8 cellular contexts compared by ENCODE assay signal in the genomic region with DNA sequence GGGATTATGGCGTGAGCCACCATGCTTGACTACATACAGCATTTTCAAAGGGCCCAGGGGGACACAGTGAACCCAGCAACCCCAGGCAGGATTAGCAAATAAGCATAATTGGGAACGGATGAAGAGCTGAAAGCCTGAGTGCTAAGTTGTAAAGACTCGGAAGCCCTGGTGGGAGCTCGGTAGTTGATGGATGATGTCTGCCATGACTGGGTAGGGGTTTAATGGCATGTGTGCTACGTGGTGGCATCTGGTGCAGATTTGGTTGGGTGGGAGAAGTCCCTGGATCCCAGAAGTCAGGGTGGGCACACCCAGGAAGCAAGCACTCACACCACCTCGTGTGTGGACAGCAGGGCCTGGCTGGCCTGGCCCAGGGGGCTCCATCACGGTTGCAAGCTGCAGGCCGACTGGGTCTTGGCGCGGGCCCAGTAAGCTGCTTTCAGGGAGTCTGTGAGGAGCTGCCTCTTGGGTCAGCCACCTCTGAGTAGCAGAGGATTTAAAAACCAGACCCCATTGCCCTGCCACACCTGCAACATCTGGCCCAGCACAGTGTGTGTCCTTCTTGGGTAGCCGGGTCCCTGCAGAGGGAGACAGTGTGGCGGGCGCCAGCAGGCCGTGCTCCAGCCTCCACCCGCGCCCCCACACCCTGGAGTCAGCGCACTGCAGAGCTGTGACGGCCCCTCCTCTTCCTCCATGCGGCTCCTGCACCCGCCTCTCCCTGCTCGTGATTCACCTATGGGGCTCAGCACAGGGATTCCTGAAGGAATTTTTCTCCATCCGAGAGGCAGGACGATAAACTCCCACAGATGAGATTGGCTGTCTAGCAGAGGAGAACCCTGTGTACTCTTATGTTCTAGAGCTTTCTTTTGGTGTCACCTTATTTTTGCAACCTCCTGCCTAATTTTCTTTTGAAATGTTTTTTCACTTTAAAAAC.
DNase-seq lines count a peak whose midpoint lies in the region; ATAC-seq and TF ChIP-seq lines count a peak whose summit lies in the region.
"Not testable (repeated sequence)": the region's sequence is repeated elsewhere in the genome, so short reads cannot be mapped to it uniquely, and the experiment has no call there.

No MANE protein-coding gene starts in this region.

- H3K4me3 Mint-ChIP-seq in CD4-positive, CD25-positive, alpha-beta regulatory T cell: peak overlapping the region in 2 of 4 donors; percentile 15 to 35

- H3K4me1 Mint-ChIP-seq in CD4-positive, CD25-positive, alpha-beta regulatory T cell: peaks cover 0 to 67% (median 15%) of the 10 kb centered on the region in 4 donors

- peaks cover 27% of the 10 kb centered on the region for H3K4me1 ChIP-seq in CD4-positive, CD25-positive, alpha-beta regulatory T cell (ENCODE audit: control insufficient read depth, insufficient read depth, low read length, poor library complexity, severe bottlenecking)
- not testable (repeated sequence) for H3K4me1 ChIP-seq in lower lobe of right lung
- H3K4me1 ChIP-seq in ovary (ENCODE audit: insufficient read depth): peaks cover 14% of the 10 kb centered on the region
- peaks cover 13% of the 10 kb centered on the region for H3K4me1 ChIP-seq in testis

- not testable (repeated sequence) for TF ChIP-seq POLR2A in ovary (IDR thresholded peaks at IDR 0.05); testis (IDR thresholded peaks at IDR 0.05)

- DNase-seq in CD4-positive, CD25-positive, alpha-beta regulatory T cell; left ventricle myocardium superior: not testable (repeated sequence)
- DNase-seq in SK-N-DZ (ENCODE audit: low spot score) (peak; percentile 48), caudate nucleus (lab: John Stamatoyannopoulos, UW) (peak in 44 of 61 donors; percentile 3 to 88 (median 50)), fibroblast of pulmonary artery (ENCODE audit: low read depth) (peak; percentile 15), lower lobe of right lung (peak; percentile 37), ovary (peak; percentile 69 to 78 (median 71)), testis (peak; percentile 50)

- not testable (repeated sequence) for TF ChIP-seq EP300 in ovary (IDR thresholded peaks at IDR 0.05)

- not testable (repeated sequence) for H3K27me3 ChIP-seq in CD4-positive, CD25-positive, alpha-beta regulatory T cell (ENCODE audit: control insufficient read depth, insufficient read depth, low read length); lower lobe of right lung (ENCODE audit: low read depth); ovary; testis

- H3K9me3 ChIP-seq in CD4-positive, CD25-positive, alpha-beta regulatory T cell (ENCODE audit: control insufficient read depth in 2 of 2, low read length in 2 of 2); lower lobe of right lung; ovary; testis: not testable (repeated sequence)

- H3K27me3 Mint-ChIP-seq in CD4-positive, CD25-positive, alpha-beta regulatory T cell: not testable (repeated sequence)

- WGBS in ovary, 3 donors: 33 to 46% (median 38%) methylated on average over 20 to 22 of the region's 23 CpGs
- 60 to 68% methylated on average over 11 to 22 of the region's 23 CpGs for WGBS in testis, 2 donors

- H3K36me3 Mint-ChIP-seq in CD4-positive, CD25-positive, alpha-beta regulatory T cell: peaks cover 24% of the 10 kb centered on the region

- intact Hi-C loops in left ventricle myocardium superior (cut with micrococcal nuclease); lower lobe of right lung (cut with DNase I); ovary (cut with DNase I); testis (cut with DNase I; ENCODE audit: low total_unique reads): not testable (repeated sequence)

- not testable (repeated sequence) for H3K27ac ChIP-seq in CD4-positive, CD25-positive, alpha-beta regulatory T cell (ENCODE audit: insufficient read depth, low read length, poor library complexity, severe bottlenecking); lower lobe of right lung
- H3K27ac ChIP-seq in caudate nucleus (ENCODE audit: low read depth, low read length): peak overlapping the region; percentile 79
- H3K27ac ChIP-seq in ovary: peak overlapping the region; percentile 73 to 75
- H3K27ac ChIP-seq in testis: peak overlapping the region; percentile 24 to 61

- TF ChIP-seq CTCF in fibroblast of pulmonary artery (IDR thresholded peaks at IDR 0.05; ENCODE audit: low read length, missing control alignments); lower lobe of right lung (IDR thresholded peaks at IDR 0.05); ovary (IDR thresholded peaks at IDR 0.05); testis (IDR thresholded peaks at IDR 0.05): not testable (repeated sequence)

- H3K9me3 Mint-ChIP-seq in CD4-positive, CD25-positive, alpha-beta regulatory T cell: not testable (repeated sequence)

- H3K27ac Mint-ChIP-seq in CD4-positive, CD25-positive, alpha-beta regulatory T cell: peak overlapping the region in 2 of 3 donors; percentile 87 to 100

- not testable (repeated sequence) for H3K4me3 ChIP-seq in CD4-positive, CD25-positive, alpha-beta regulatory T cell (ENCODE audit: low read depth, low read length); fibroblast of pulmonary artery (replicated peaks; ENCODE audit: low read depth, low read length); lower lobe of right lung; ovary; testis

- not testable (repeated sequence) for H3K36me3 ChIP-seq in CD4-positive, CD25-positive, alpha-beta regulatory T cell (ENCODE audit: control insufficient read depth, insufficient read depth, low read length); lower lobe of right lung; ovary; testis (ENCODE audit: low read depth, missing control alignments)

- ATAC-seq in CD4-positive, CD25-positive, alpha-beta regulatory T cell (ENCODE audit: low read depth in 2 of 2); lower lobe of right lung: not testable (repeated sequence)
- ATAC-seq in left ventricle myocardium superior: peak; percentile 54
